14 cellular contexts compared by ENCODE assay signal in the genomic region with DNA sequence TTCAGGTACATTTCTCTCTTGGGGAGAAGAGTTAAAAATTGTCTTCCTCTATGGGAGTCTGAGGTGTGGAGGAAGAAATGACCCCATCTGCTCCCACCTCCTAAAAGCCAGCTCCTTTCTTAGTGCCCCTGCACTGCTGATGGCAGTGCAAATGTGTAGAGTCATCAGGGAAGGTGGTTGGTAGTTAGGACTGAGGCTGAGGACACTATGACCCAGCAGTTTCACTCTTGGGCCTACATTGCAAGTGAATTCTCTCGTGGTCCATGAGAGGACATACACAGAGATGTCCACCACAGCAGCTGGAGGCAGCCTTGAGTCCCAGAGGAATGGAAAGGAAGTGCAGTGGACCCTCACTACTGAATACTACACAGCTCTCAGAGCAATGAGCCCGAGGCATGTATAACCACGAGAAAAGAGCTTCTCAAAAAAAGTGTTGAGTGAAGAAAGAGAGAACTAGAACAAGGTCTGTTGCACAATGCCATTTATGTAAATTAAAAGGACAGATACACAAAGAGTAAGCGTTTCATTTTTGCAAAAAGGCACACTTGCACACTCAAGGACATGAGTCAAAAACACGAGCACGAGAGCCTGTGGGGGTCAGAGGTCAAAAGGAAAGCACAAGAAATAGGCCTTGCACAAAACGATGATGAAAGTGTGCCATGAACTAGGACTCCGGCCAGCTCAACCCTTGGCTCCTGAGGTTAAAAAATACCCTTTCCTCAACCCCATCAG.
"Had no signal": no experiment of that assay in that cellular context is flagged by ENCODE, and none has a peak within 500 bp of the region (broad histone marks: within the 10 kb centered on the region; RNA-seq: fewer than 3 reads in every experiment).

No MANE protein-coding gene starts in this region.

- ATAC-seq: gastrocnemius medialis; left cardiac atrium; stimulated activated memory B cell treated with anti-CD40 and anti-IgM and Interleukin-4, amounts not matched to agents 10 μg/mL and 1 μg/mL and 100 μg/mL, for 72 hours had no signal

- H3K27ac ChIP-seq: gastrocnemius medialis, neutrophil, parathyroid adenoma, thyroid gland, vagina, WERI-Rb-1 had no signal

- H3K27me3 ChIP-seq: gastrocnemius medialis, neutrophil, thyroid gland, vagina had no signal

- H3K4me3 ChIP-seq: gastrocnemius medialis, thyroid gland, vagina had no signal

- H3K36me3 ChIP-seq: gastrocnemius medialis, neutrophil, thyroid gland, vagina, WERI-Rb-1 had no signal

- H3K4me1 ChIP-seq: gastrocnemius medialis, parathyroid adenoma, thyroid gland, vagina had no signal

- DNase-seq: activated CD4-positive, alpha-beta memory T cell treated with anti-CD3 and anti-CD28 coated beads, Interleukin-2, amount 10 ng/mL, durations not matched to agents 7 days and 5 days; activated effector memory CD4-positive, alpha-beta T cell treated with Interleukin-2 at 50 U/mL for 16 hours; activated naive CD4-positive, alpha-beta T cell treated with anti-CD3 and anti-CD28 coated beads, Interleukin-2, amount 50 U/mL, for 16 hours; activated T-cell treated with anti-CD3 and anti-CD28 coated beads, Interleukin-2, amount 50 U/mL, for 24 hours; erythroblast; gastrocnemius medialis; left cardiac atrium; stimulated activated CD4-positive, alpha-beta T cell treated with anti-CD3 and anti-CD28 coated beads, Interleukin-12 subunit alpha, Interleukin-12 subunit beta, amount 100 ng/mL, for 4 hours; thyroid gland; WERI-Rb-1 had no signal

- H3K9me3 ChIP-seq: gastrocnemius medialis, neutrophil, thyroid gland, vagina had no signal
